Comparison of ENCODE assay signal across 8 cellular contexts in the genomic region with DNA sequence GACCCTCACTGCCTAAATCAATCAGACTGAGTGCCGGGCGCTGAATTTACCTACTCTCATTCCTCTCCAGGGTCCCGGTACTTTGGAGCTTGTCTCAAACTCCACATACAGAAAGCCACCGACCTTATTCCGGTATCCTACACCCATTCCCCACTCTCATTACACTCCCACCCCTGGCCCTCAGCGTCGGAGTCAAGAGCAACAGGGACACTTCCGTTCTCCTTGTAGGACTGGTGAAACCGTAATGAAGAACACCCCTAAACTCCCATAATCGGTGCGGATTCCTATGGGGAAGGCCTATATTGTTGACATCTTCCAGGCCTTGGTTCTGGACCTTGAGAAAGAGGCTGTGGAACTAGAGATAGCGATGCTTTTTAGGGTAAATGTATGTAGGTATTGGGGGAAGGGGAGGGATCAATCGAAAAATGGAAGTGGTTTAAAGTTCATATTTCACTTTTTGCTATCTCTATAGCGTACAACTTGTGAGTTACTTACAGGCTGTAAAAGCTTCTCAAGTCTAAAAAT. TPM values are rescaled to one million over a fixed set of nuclear protein-coding genes. Genes with fewer than 3 reads are reported as not detected.
A peak's percentile ranks its signal among the peaks of the same experiment; 100 is the strongest.
DNase-seq lines count a peak whose midpoint lies in the region; ATAC-seq and TF ChIP-seq lines count a peak whose summit lies in the region.

No MANE protein-coding gene starts in this region.

- H3K27me3 ChIP-seq in CD4-positive, CD25-positive, alpha-beta regulatory T cell (ENCODE audit: control insufficient read depth, insufficient read depth, low read length): no peaks in the 10 kb centered on the region
- H3K27me3 ChIP-seq in OCI-LY1 (ENCODE audit: insufficient read depth, low read length): no peaks in the 10 kb centered on the region

- H3K27ac Mint-ChIP-seq in CD4-positive, CD25-positive, alpha-beta regulatory T cell: peak overlapping the region; percentile 66 to 98 (median 97)

- in situ Hi-C loops in astrocyte of the cerebellum (cut with HindIII; ENCODE audit: low sequenced_read_pairs): loop anchor here (5.0 kb wide), 1 partner anchor 69 kb away; no protein-coding TSS in a partner anchor

- H3K9me2 ChIP-seq in OCI-LY1 (ENCODE audit: low read depth, low read length): no peaks in the 10 kb centered on the region

- H3K36me3 Mint-ChIP-seq in CD4-positive, CD25-positive, alpha-beta regulatory T cell: peaks cover 27% of the 10 kb centered on the region

- peaks cover 53% of the 10 kb centered on the region for H3K4me1 ChIP-seq in CD4-positive, CD25-positive, alpha-beta regulatory T cell (ENCODE audit: control insufficient read depth, insufficient read depth, low read length, poor library complexity, severe bottlenecking)
- peaks cover 28% of the 10 kb centered on the region for H3K4me1 ChIP-seq in OCI-LY1 (ENCODE audit: insufficient read depth, low read length, severe bottlenecking)

- peak overlapping the region; percentile 93 for H3K27ac ChIP-seq in CD4-positive, CD25-positive, alpha-beta regulatory T cell (ENCODE audit: insufficient read depth, low read length, poor library complexity, severe bottlenecking)
- H3K27ac ChIP-seq in OCI-LY1 (ENCODE audit: low read depth, low read length, poor library complexity, severe bottlenecking): peak overlapping the region; percentile 56

- peak; percentile 18 to 57 (median 36) for DNase-seq in CD4-positive, CD25-positive, alpha-beta regulatory T cell
- DNase-seq in astrocyte of the cerebellum (ENCODE audit: low read depth): no peak
- peak; percentile 34 for DNase-seq in inferior parietal cortex (ENCODE audit: extremely low spot score)
- DNase-seq in stimulated activated CD4-positive, alpha-beta T cell treated with anti-CD3 and anti-CD28 coated beads, Interleukin-12 subunit alpha, Interleukin-12 subunit beta, amount 100 ng/mL, for 48 hours (ENCODE audit: low read depth in 2 of 3, low spot score in 1 of 3): peak; percentile 2 to 26 (median 17)
- DNase-seq in AG08395 (ENCODE audit: low spot score): no peak

- H3K36me3 ChIP-seq in CD4-positive, CD25-positive, alpha-beta regulatory T cell (ENCODE audit: control insufficient read depth, insufficient read depth, low read length): peaks cover 14% of the 10 kb centered on the region
- H3K36me3 ChIP-seq in OCI-LY1 (ENCODE audit: insufficient read depth, low read length): peaks cover 46% of the 10 kb centered on the region

- H3K4me2 ChIP-seq in OCI-LY1 (ENCODE audit: low read length): peak overlapping the region; percentile 94

- H3K27me3 Mint-ChIP-seq in CD4-positive, CD25-positive, alpha-beta regulatory T cell: no peaks in the 10 kb centered on the region

- H2AFZ ChIP-seq in OCI-LY1 (ENCODE audit: low read length): no peak overlapping the region

- peak overlapping the region; percentile 85 to 100 (median 97) for H3K4me3 Mint-ChIP-seq in CD4-positive, CD25-positive, alpha-beta regulatory T cell

- H3F3A ChIP-seq in OCI-LY1 (ENCODE audit: insufficient read depth, low read length): no peaks in the 10 kb centered on the region

- no peak for TF ChIP-seq CTCF in OCI-LY1 (IDR thresholded peaks at IDR 0.05; ENCODE audit: low read length)
- no peak for TF ChIP-seq CTCF in astrocyte of the cerebellum (IDR thresholded peaks at IDR 0.05; ENCODE audit: low read depth, low read length, missing control alignments)

- H4K20me1 ChIP-seq in OCI-LY1 (ENCODE audit: insufficient read depth, low read length): no peaks in the 10 kb centered on the region

- H3K4me1 Mint-ChIP-seq in CD4-positive, CD25-positive, alpha-beta regulatory T cell: peaks cover 23 to 62% (median 53%) of the 10 kb centered on the region in 4 donors

- H3K79me2 ChIP-seq in OCI-LY1 (ENCODE audit: insufficient read depth, low read length): peaks cover 54% of the 10 kb centered on the region

- H3K9ac ChIP-seq in OCI-LY1 (ENCODE audit: low read length): peak overlapping the region; percentile 92

- H3K4me3 ChIP-seq in CD4-positive, CD25-positive, alpha-beta regulatory T cell (ENCODE audit: low read depth, low read length): peak overlapping the region; percentile 82
- H3K4me3 ChIP-seq in OCI-LY1 (ENCODE audit: low read depth, low read length, poor library complexity, severe bottlenecking) (peak overlapping the region; percentile 93), astrocyte of the cerebellum (ENCODE audit: low read depth, low read length) (peak overlapping the region; percentile 58)

- ATAC-seq in CD4-positive, CD25-positive, alpha-beta regulatory T cell (ENCODE audit: low read depth in 2 of 2): no peak
- ATAC-seq in GM21576 (IDR thresholded peaks at IDR 0.05; ENCODE audit: unreplicated experiment) (peak; percentile 23), GM19023 (IDR thresholded peaks at IDR 0.05; ENCODE audit: unreplicated experiment) (no peak)

- H3K9me3 Mint-ChIP-seq in CD4-positive, CD25-positive, alpha-beta regulatory T cell: no peaks in the 10 kb centered on the region

- H3K9me3 ChIP-seq in CD4-positive, CD25-positive, alpha-beta regulatory T cell (ENCODE audit: control insufficient read depth in 2 of 2, low read length in 2 of 2): no peaks in the 10 kb centered on the region
- H3K9me3 ChIP-seq in OCI-LY1 (ENCODE audit: low read length): 0 out of 2 replicates have a peak, but pooled peaks cover 5% of the 10 kb centered on the region

RNA-seq across cellular contexts. Expression of gene ZBED6, which starts 0.9 kb away (rescaled TPM):
- 31.0 TPM for total RNA-seq in CD4-positive, CD25-positive, alpha-beta regulatory T cell
- under 1 TPM; 0.22 to 0.79 (median 0.55) TPM for polyA plus RNA-seq in CD4-positive, CD25-positive, alpha-beta regulatory T cell

RNA-seq across cellular contexts. Expression of gene ZC3H11A, which starts 0.9 kb away (rescaled TPM):
- 78.1 TPM for total RNA-seq in CD4-positive, CD25-positive, alpha-beta regulatory T cell
- polyA plus RNA-seq in CD4-positive, CD25-positive, alpha-beta regulatory T cell: 10 to 100 TPM; 34.4 to 44.3 (median 42.6) TPM

RNA-seq across cellular contexts. Expression of gene LAX1, which starts 31.3 kb away (rescaled TPM):
- total RNA-seq in CD4-positive, CD25-positive, alpha-beta regulatory T cell: 53.0 TPM
- polyA plus RNA-seq in CD4-positive, CD25-positive, alpha-beta regulatory T cell: 10 to 100 TPM; 33.5 to 43.2 (median 37.6) TPM

Comparison
In these comparisons a context has a peak if more than half of its experiments do, and no peak if none do; other contexts are left out.
1. DNase-seq: peak in CD4-positive, CD25-positive, alpha-beta regulatory T cell (3 of 3), inferior parietal cortex (single experiment) and stimulated activated CD4-positive, alpha-beta T cell treated with anti-CD3 and anti-CD28 coated beads, Interleukin-12 subunit alpha, Interleukin-12 subunit beta, amount 100 ng/mL, for 48 hours (3 of 3); none in astrocyte of the cerebellum (single experiment) and AG08395 (single experiment).
2. Peak in every context shown above with its lines, with median percentiles within 50 percentile points of each other: H3K4me3 ChIP-seq.